In genomic region chr9:16521868-16522381, GRCh38 we compare ENCODE assay signal across 10 cellular contexts.
DNase-seq lines count a peak whose midpoint lies in the region; ATAC-seq and TF ChIP-seq lines count a peak whose summit lies in the region.
"Had no signal": no experiment of that assay in that cellular context is flagged by ENCODE, and none has a peak within 500 bp of the region (broad histone marks: within the 10 kb centered on the region; RNA-seq: fewer than 3 reads in every experiment).

No MANE protein-coding gene starts in this region.

- no peak overlapping the region for H3K4me3 ChIP-seq in astrocyte of the spinal cord (ENCODE audit: low read depth, low read length)
- H3K4me3 ChIP-seq in kidney epithelial cell (ENCODE audit: low read depth, low read length): no peak overlapping the region
- peak overlapping the region; percentile 13 for H3K4me3 ChIP-seq in thoracic aorta

- H3K27ac ChIP-seq in thoracic aorta: peak overlapping the region; percentile 75 to 79
- H3K27ac ChIP-seq: VCaP had no signal

- H3K27me3 ChIP-seq in kidney epithelial cell (ENCODE audit: control insufficient read depth, insufficient read depth, low read length) (no peaks in the 10 kb centered on the region), thoracic aorta (replicated peaks; ENCODE audit: insufficient read depth) (no peaks in the 10 kb centered on the region)

- TF ChIP-seq CTCF in astrocyte of the spinal cord (IDR thresholded peaks at IDR 0.05; ENCODE audit: low read depth, low read length) (no peak), kidney epithelial cell (IDR thresholded peaks at IDR 0.05; ENCODE audit: insufficient read depth, low read length, poor library complexity, severe bottlenecking) (no peak), thoracic aorta (IDR thresholded peaks at IDR 0.05) (no peak), omental fat pad (IDR thresholded peaks at IDR 0.05) (no peak)

- peak; percentile 69 for ATAC-seq in thoracic aorta (ENCODE audit: insufficient number of reproducible peaks, low FRiP score, low read depth)
- no peak for ATAC-seq in omental fat pad (ENCODE audit: low FRiP score)
- no peak for ATAC-seq in GM19452 (IDR thresholded peaks at IDR 0.05; ENCODE audit: unreplicated experiment)

- peak; percentile 68 to 69 for DNase-seq in Kasumi-1 (lab: John Stamatoyannopoulos, UW)
- peak; percentile 94 for DNase-seq in astrocyte of the spinal cord (ENCODE audit: low read depth, low spot score)
- peak; percentile 51 for DNase-seq in kidney epithelial cell (ENCODE audit: low read depth)
- no peak for DNase-seq in thoracic aorta (ENCODE audit: low spot score)
- DNase-seq in omental fat pad (ENCODE audit: low spot score): no peak
- no peak for DNase-seq in DMS53 (lab: John Stamatoyannopoulos, UW)
- no peak for DNase-seq in NCI-H1417 (lab: John Stamatoyannopoulos, UW)
- DNase-seq: stimulated activated CD4-positive, alpha-beta T cell treated with anti-CD3 and anti-CD28 coated beads, Interleukin-4, amount 100 ng/mL, for 24 hours had no signal

- H3K36me3 ChIP-seq in kidney epithelial cell (ENCODE audit: control insufficient read depth, insufficient read depth, low read length) (no peaks in the 10 kb centered on the region), thoracic aorta (no peaks in the 10 kb centered on the region)

- H3K9me3 ChIP-seq in thoracic aorta: no peaks in the 10 kb centered on the region

- in situ Hi-C loops in astrocyte of the spinal cord (cut with HindIII; ENCODE audit: low sequenced_read_pairs): no loop called here

- H3K4me1 ChIP-seq in thoracic aorta (ENCODE audit: control insufficient read depth in 1 of 2, low read depth in 2 of 2): peaks cover 19 to 41% of the 10 kb centered on the region in 2 donors

Comparison
In these comparisons a context has a peak if more than half of its experiments do, and no peak if none do; other contexts are left out.
1. DNase-seq: peak in Kasumi-1 (2 of 2), astrocyte of the spinal cord (single experiment) and kidney epithelial cell (single experiment); none in thoracic aorta (single experiment), omental fat pad (single experiment), DMS53 (single experiment) and NCI-H1417 (0 of 3).